In the genomic region with DNA sequence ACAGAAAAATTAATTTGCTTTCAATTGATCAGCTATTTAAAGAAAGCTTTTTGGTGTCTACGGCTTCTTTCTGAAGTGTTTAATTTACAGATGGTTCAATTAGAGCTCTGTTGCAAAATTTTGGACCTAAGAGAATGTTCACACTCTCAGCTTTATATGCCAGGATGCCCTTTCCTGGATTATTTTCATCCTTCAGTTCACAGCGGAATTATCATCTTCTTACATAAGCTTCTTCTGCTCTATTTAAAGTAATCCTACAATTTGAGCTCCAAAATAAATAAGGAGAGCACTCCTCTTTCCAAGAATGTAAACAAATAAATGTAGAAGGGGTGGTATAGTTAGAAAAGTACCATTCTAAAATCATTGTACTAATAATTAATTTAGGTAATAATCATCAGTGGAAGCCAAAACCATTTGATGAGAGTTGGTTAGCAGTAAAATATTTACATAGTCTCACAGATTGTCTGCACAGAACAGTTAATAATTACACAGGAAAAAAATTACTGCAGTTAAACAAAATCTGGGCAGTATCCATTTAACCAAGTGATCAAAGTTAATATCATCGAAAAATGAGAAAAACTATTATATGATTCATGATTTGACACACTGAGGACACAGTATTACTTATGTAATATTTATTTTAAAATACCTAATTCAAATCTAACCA, we compare ENCODE assay signal across 20 cellular contexts.
DNase-seq lines count a peak whose midpoint lies in the region; ATAC-seq, FAIRE-seq and TF ChIP-seq lines count a peak whose summit lies in the region.
"Had no signal": no experiment of that assay in that cellular context is flagged by ENCODE, and none has a peak within 500 bp of the region (broad histone marks: within the 10 kb centered on the region; RNA-seq: fewer than 3 reads in every experiment).

No MANE protein-coding gene starts in this region.

- H3K27ac ChIP-seq in right lobe of liver (no peak overlapping the region), HepG2 (ENCODE audit: extremely low read length, insufficient read depth, low read length) (no peak overlapping the region)
- H3K27ac ChIP-seq: A549; BLaER1 treated with 17β-estradiol and CSF1 and Interleukin-3, amounts not matched to agents 10 nM and 100 nM; C4-2B had no signal

- peak in 3 of 4 donors; percentile 25 to 59 (median 38) for ATAC-seq in right lobe of liver
- no peak for ATAC-seq in HepG2
- ATAC-seq: A549; CD8-positive, alpha-beta T cell; GM12878 had no signal

- H3K4me2 ChIP-seq in HepG2 (ENCODE audit: low read depth, low read length): no peak overlapping the region
- H3K4me2 ChIP-seq: A549; BLaER1 treated with 17β-estradiol and CSF1 and Interleukin-3, amounts not matched to agents 10 nM and 100 nM had no signal

- DNase-seq in right lobe of liver (no peak), HepG2 (ENCODE audit: low spot score) (no peak), G401 (ENCODE audit: low spot score) (peak; percentile 70), cerebellum (ENCODE audit: low spot score) (peak; percentile 13), MV-4-11 (lab: John Stamatoyannopoulos, UW) (no peak), NCI-H345 (lab: John Stamatoyannopoulos, UW) (no peak), GM13976 (ENCODE audit: low spot score) (no peak)
- DNase-seq: 8988T; AML-193; Caco-2; Calu3; CD4-positive, alpha-beta T cell; CD8-positive, alpha-beta T cell; DMS79 treated with DMSO at 0.1 percent for 48 hours; GDM1 had no signal

- H3K27me3 ChIP-seq in right lobe of liver (no peaks in the 10 kb centered on the region), HepG2 (ENCODE audit: control insufficient read depth in 1 of 2, insufficient read depth in 2 of 2, low read length in 2 of 2) (no peaks in the 10 kb centered on the region)
- H3K27me3 ChIP-seq: BLaER1 treated with 17β-estradiol and CSF1 and Interleukin-3, amounts not matched to agents 10 nM and 100 nM had no signal

- H2AFZ ChIP-seq in HepG2 (ENCODE audit: low read length): no peak overlapping the region

- WGBS in right lobe of liver (ENCODE audit: insufficient coverage, low coverage, low lambda C conversion rate, missing lambda C conversion rate): 22% methylated on average over 3 of the region's 3 CpGs
- under 1% methylated on average over 3 of the region's 3 CpGs for WGBS in HepG2 (ENCODE audit: low lambda C conversion rate)

- in situ Hi-C loops in HepG2 (cut with HindIII; ENCODE audit: extremely low pct_ligation_motif_present, low pct_unique_long_range_greater_than_20kb): no loop called here
- in situ Hi-C loops in G401 (cut with HindIII; ENCODE audit: low sequenced_read_pairs): no loop called here
- in situ Hi-C loops in GM13976 (cut with MboI; ENCODE audit: low sequenced_read_pairs, unreplicated experiment): no loop called here

- TF ChIP-seq RAD21 in HepG2 (CRISPR knock-in tag; IDR thresholded peaks at IDR 0.05): no peak

- POLR2A ChIA-PET in HepG2 (lab: Yijun Ruan, JAX): no interaction called here

- H3K36me3 ChIP-seq in right lobe of liver (no peaks in the 10 kb centered on the region), HepG2 (replicated peaks in 1 of 2; ENCODE audit: control insufficient read depth in 1 of 2, insufficient read depth in 2 of 2, low read length in 2 of 2) (no peaks in the 10 kb centered on the region)
- H3K36me3 ChIP-seq: BLaER1 treated with 17β-estradiol and CSF1 and Interleukin-3, amounts not matched to agents 10 nM and 100 nM had no signal

- H3K9ac ChIP-seq in HepG2 (ENCODE audit: insufficient read depth, low read depth, low read length): no peak overlapping the region
- H3K9ac ChIP-seq: BLaER1 treated with 17β-estradiol and CSF1 and Interleukin-3, amounts not matched to agents 10 nM and 100 nM had no signal

- TF ChIP-seq EP300 in HepG2 (IDR thresholded peaks at IDR 0.05; ENCODE audit: low read depth in 2 of 2, low read length in 2 of 2) (no peak), HepG2 (CRISPR knock-in tag; IDR thresholded peaks at IDR 0.05; ENCODE audit: borderline replicate concordance) (no peak)

- no peaks in the 10 kb centered on the region for H4K20me1 ChIP-seq in HepG2 (ENCODE audit: insufficient read depth, low read length)
- H4K20me1 ChIP-seq: BLaER1 treated with 17β-estradiol and CSF1 and Interleukin-3, amounts not matched to agents 10 nM and 100 nM had no signal

- no peaks in the 10 kb centered on the region for H3K79me2 ChIP-seq in HepG2 (ENCODE audit: insufficient read depth, low read length)

- H3K9me3 ChIP-seq in right lobe of liver: no peaks in the 10 kb centered on the region
- H3K9me3 ChIP-seq in HepG2 (ENCODE audit: low read length): no peaks in the 10 kb centered on the region
- H3K9me3 ChIP-seq: A549, Caco-2 had no signal

- CTCF ChIA-PET in HepG2 (lab: Yijun Ruan, JAX; ENCODE audit: low intra/inter-chr PET ratio, low total read pairs): no interaction called here

- H3K4me3 ChIP-seq in right lobe of liver: no peak overlapping the region
- no peak overlapping the region for H3K4me3 ChIP-seq in HepG2 (replicated peaks in 1 of 3; ENCODE audit: insufficient read depth in 1 of 3, low read depth in 2 of 3, low read length in 3 of 3)
- H3K4me3 ChIP-seq: A549; BLaER1 treated with 17β-estradiol and CSF1 and Interleukin-3, amounts not matched to agents 10 nM and 100 nM; GM12878 had no signal

- no peak for TF ChIP-seq CTCF in right lobe of liver (IDR thresholded peaks at IDR 0.05)
- no peak for TF ChIP-seq CTCF in HepG2 (CRISPR knock-in tag; IDR thresholded peaks at IDR 0.05)
- no peak for TF ChIP-seq CTCF in GM13976 (IDR thresholded peaks at IDR 0.05; ENCODE audit: borderline replicate concordance, control extremely low read depth, extremely low read depth, insufficient read depth, missing control alignments)

- no TSS peak for BruUV-seq in HepG2 (replicated peaks; lab: Mats Ljungman, UMichigan)

- no peak for FAIRE-seq in HepG2 (lab: Jason Lieb, UNC)
- FAIRE-seq: A549, GM12892 had no signal

- TF ChIP-seq POLR2A in right lobe of liver (IDR thresholded peaks at IDR 0.05) (no peak), HepG2 (IDR thresholded peaks at IDR 0.05; ENCODE audit: insufficient read depth in 1 of 2, low read depth in 2 of 2, low read length in 2 of 2) (no peak)

- peaks cover 0 to 10% (median 0%) of the 10 kb centered on the region in 4 donors for H3K4me1 ChIP-seq in right lobe of liver
- H3K4me1 ChIP-seq in HepG2 (ENCODE audit: insufficient read depth, low read length): no peaks in the 10 kb centered on the region
- H3K4me1 ChIP-seq: A549; BLaER1 treated with 17β-estradiol and CSF1 and Interleukin-3, amounts not matched to agents 10 nM and 100 nM; Caco-2 had no signal

- intact Hi-C loops in right lobe of liver (cut with DNase I): no loop called here
- intact Hi-C loops in HepG2 (cut with micrococcal nuclease; ENCODE audit: unreplicated experiment): loop anchor here (10.0 kb wide), 1 partner anchor 64 kb away; no protein-coding TSS in a partner anchor

TF ChIP-seq in HepG2, 621 proteins besides CTCF, POLR2A, EP300 and RAD21:
- TF ChIP-seq SSRP1 (CRISPR knock-in tag; IDR thresholded peaks at IDR 0.05): no peak
- TF ChIP-seq ZNF605 (CRISPR knock-in tag; IDR thresholded peaks at IDR 0.05): no peak
- no peak for TF ChIP-seq BRD4 (CRISPR knock-in tag; IDR thresholded peaks at IDR 0.05)
- TF ChIP-seq, protein P1, sequence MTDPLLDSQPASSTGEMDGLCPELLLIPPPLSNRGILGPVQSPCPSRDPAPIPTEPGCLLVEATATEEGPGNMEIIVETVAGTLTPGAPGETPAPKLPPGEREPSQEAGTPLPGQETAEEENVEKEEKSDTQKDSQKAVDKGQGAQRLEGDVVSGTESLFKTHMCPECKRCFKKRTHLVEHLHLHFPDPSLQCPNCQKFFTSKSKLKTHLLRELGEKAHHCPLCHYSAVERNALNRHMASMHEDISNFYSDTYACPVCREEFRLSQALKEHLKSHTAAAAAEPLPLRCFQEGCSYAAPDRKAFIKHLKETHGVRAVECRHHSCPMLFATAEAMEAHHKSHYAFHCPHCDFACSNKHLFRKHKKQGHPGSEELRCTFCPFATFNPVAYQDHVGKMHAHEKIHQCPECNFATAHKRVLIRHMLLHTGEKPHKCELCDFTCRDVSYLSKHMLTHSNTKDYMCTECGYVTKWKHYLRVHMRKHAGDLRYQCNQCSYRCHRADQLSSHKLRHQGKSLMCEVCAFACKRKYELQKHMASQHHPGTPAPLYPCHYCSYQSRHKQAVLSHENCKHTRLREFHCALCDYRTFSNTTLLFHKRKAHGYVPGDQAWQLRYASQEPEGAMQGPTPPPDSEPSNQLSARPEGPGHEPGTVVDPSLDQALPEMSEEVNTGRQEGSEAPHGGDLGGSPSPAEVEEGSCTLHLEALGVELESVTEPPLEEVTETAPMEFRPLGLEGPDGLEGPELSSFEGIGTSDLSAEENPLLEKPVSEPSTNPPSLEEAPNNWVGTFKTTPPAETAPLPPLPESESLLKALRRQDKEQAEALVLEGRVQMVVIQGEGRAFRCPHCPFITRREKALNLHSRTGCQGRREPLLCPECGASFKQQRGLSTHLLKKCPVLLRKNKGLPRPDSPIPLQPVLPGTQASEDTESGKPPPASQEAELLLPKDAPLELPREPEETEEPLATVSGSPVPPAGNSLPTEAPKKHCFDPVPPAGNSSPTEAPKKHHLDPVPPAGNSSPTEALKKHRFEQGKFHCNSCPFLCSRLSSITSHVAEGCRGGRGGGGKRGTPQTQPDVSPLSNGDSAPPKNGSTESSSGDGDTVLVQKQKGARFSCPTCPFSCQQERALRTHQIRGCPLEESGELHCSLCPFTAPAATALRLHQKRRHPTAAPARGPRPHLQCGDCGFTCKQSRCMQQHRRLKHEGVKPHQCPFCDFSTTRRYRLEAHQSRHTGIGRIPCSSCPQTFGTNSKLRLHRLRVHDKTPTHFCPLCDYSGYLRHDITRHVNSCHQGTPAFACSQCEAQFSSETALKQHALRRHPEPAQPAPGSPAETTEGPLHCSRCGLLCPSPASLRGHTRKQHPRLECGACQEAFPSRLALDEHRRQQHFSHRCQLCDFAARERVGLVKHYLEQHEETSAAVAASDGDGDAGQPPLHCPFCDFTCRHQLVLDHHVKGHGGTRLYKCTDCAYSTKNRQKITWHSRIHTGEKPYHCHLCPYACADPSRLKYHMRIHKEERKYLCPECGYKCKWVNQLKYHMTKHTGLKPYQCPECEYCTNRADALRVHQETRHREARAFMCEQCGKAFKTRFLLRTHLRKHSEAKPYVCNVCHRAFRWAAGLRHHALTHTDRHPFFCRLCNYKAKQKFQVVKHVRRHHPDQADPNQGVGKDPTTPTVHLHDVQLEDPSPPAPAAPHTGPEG (CRISPR knock-in tag; IDR thresholded peaks at IDR 0.05): no peak

Comparison
In these comparisons a context has a peak if more than half of its experiments do, and no peak if none do; other contexts are left out.
1. DNase-seq: peak in G401 (single experiment) and cerebellum (single experiment); none in right lobe of liver (0 of 3), HepG2 (single experiment), MV-4-11 (single experiment), NCI-H345 (single experiment) and GM13976 (single experiment).